In the genomic region with DNA sequence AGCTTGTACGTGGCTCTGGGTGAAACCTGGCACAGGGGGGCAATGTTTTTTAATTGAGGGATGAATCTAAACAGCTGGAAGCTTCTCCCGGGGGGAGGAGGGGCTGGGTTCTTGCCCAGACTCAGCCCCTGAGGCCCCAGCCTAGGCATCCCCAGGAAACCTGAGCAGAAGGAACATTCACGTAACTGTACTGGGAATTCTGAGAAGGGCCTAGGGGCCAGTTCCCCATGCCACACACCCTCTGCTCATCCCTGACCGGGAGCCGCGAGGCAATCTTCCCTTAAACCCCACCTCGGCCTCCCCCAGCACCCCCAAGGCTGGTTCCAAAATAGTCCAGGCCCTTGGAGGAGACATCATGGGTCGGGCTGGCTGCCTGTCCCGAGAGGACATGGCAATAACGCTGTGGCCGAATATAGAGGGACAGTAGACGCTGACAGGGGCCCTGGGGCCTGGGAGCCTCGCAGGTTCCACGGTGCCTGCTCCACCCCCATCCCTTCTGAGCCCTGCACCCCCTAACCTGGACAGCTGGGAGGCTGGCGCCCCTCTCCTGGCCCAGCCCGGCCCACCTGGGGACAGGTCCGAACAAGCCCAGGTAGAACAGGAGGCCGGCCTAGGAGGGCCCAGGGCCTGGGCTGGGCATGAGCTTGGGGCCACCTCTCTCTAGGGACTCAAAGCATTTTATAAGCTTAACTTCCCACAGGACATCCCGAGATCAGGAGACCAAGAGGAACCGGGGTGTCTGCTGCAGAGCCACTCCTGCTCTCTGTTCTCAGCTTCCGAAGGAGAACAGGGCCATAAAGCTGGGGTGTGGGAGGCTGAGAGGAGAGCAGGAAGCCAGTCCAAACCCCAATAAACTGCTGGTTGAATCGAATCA, we compare ENCODE assay signal across 8 cellular contexts.
DNase-seq lines count a peak whose midpoint lies in the region; ATAC-seq, FAIRE-seq and TF ChIP-seq lines count a peak whose summit lies in the region.

No MANE protein-coding gene starts in this region.

- FAIRE-seq in H1 (lab: Jason Lieb, UNC): no peak

- POLR2A ChIA-PET in H1 (lab: Charles Lee; ENCODE audit: partially characterized antibody): interaction anchor here (0.7 to 21.0 kb wide), 7 partner anchors 18 to 230 kb away, joined by 3 to 308 read pairs (median 4); a partner anchor contains a TSS
- POLR2A ChIA-PET in activated CD8-positive, alpha-beta T cell treated with anti-CD3 and anti-CD28 coated beads for 36 hours (lab: Charles Lee): interaction anchor here (1.0 to 10.4 kb wide), 4 partner anchors 83 to 98 kb away, joined by 3 to 100 read pairs (median 3); a partner anchor contains a TSS

- no peak for TF ChIP-seq POLR2A in H1 (IDR thresholded peaks at IDR 0.05; ENCODE audit: control extremely low read depth in 1 of 2, low read depth in 2 of 2, low read length in 2 of 2)

- no peak overlapping the region; the same call in 1 of the 2 replicates for H3K27ac ChIP-seq in H1 (ENCODE audit: low read depth, low read length)
- no peak overlapping the region for H3K27ac ChIP-seq in effector memory CD4-positive, alpha-beta T cell (ENCODE audit: insufficient read depth, low read length, poor library complexity, severe bottlenecking)

- H3K9ac ChIP-seq in H1 (replicated peaks in 1 of 4; ENCODE audit: extremely low read depth in 1 of 4, low read depth in 3 of 4, low read length in 3 of 4): no peak overlapping the region

- intact Hi-C loops in natural killer cell (cut with micrococcal nuclease): no loop called here
- intact Hi-C loops in activated CD8-positive, alpha-beta T cell treated with anti-CD3 and anti-CD28 coated beads for 36 hours (cut with micrococcal nuclease): loop anchor here (10.0 kb wide), 1 partner anchor 165 kb away; no protein-coding TSS in a partner anchor

- H4K8ac ChIP-seq in H1 (ENCODE audit: extremely low read depth, insufficient read depth, low read length): no peak overlapping the region; the same call in 1 of the 2 replicates

- peaks cover under 1% of the 10 kb centered on the region; the same call in 1 of the 2 replicates for H3K23me2 ChIP-seq in H1 (ENCODE audit: low read depth, low read length)

- no peak overlapping the region for H3K4me3 ChIP-seq in H1 (ENCODE audit: extremely low read depth in 1 of 4, insufficient read depth in 2 of 4, low read depth in 3 of 4, low read length in 4 of 4)
- no peak overlapping the region for H3K4me3 ChIP-seq in effector memory CD4-positive, alpha-beta T cell (ENCODE audit: insufficient read depth, low read depth, low read length, poor library complexity, severe bottlenecking)

- DNase-seq in natural killer cell (peak; percentile 11), H1 (ENCODE audit: low read depth in 1 of 2, low spot score in 2 of 2) (no peak), HK-2 (ENCODE audit: unreplicated experiment) (no peak), AG08396 (ENCODE audit: low spot score) (no peak)
- no peak for DNase-seq in natural killer cell treated with Interleukin-12 subunit alpha and Interleukin-12 subunit beta and Interleukin-15 and Interleukin-18, amount 100 ng/mL, for 72 hours (ENCODE audit: low spot score)
- no peak for DNase-seq in activated CD8-positive, alpha-beta T cell treated with anti-CD3 and anti-CD28 coated beads for 36 hours
- DNase-seq in effector memory CD4-positive, alpha-beta T cell: no peak

- H3K9me3 ChIP-seq in H1 (ENCODE audit: insufficient read depth in 2 of 2, low read depth in 1 of 2, low read length in 1 of 2): no peaks in the 10 kb centered on the region
- H3K9me3 ChIP-seq in effector memory CD4-positive, alpha-beta T cell (ENCODE audit: control insufficient read depth, low read length): no peaks in the 10 kb centered on the region

- CTCF ChIA-PET in H1 (lab: Charles Lee; ENCODE audit: partially characterized antibody): interaction anchor here (0.6 to 21.7 kb wide), 44 partner anchors 7 to 318 kb away, joined by 3 to 735 read pairs (median 4); a partner anchor contains a TSS
- CTCF ChIA-PET in activated CD8-positive, alpha-beta T cell treated with anti-CD3 and anti-CD28 coated beads for 36 hours (lab: Charles Lee): interaction anchor here (0.9 to 3.7 kb wide), 19 partner anchors 10 to 219 kb away, joined by 3 to 63 read pairs (median 5); a partner anchor contains a TSS

- H3K4me2 ChIP-seq in H1 (ENCODE audit: insufficient read depth in 1 of 2, low read depth in 2 of 2, low read length in 2 of 2): peak overlapping the region in 1 of 2 experiments; percentile 52; a peak in 1 of 4 replicates

- no peak for ATAC-seq in natural killer cell
- ATAC-seq in natural killer cell treated with Interleukin-12 subunit alpha and Interleukin-12 subunit beta and Interleukin-15 and Interleukin-18, amount 100 ng/mL, for 72 hours: no peak
- ATAC-seq in activated CD8-positive, alpha-beta T cell treated with anti-CD3 and anti-CD28 coated beads for 36 hours: no peak

- peaks cover 8 to 13% of the 10 kb centered on the region in 2 donors for H3K27me3 Mint-ChIP-seq in natural killer cell (ENCODE audit: low read depth in 2 of 2)
- peaks cover 0 to 8% of the 10 kb centered on the region in 2 donors for H3K27me3 Mint-ChIP-seq in natural killer cell treated with Interleukin-12 subunit alpha and Interleukin-12 subunit beta and Interleukin-15 and Interleukin-18, amount 100 ng/mL, for 72 hours
- H3K27me3 Mint-ChIP-seq in nephron (ENCODE audit: low read depth): peaks cover 6% of the 10 kb centered on the region
- H3K27me3 Mint-ChIP-seq in activated CD8-positive, alpha-beta T cell treated with anti-CD3 and anti-CD28 coated beads for 36 hours: no peaks in the 10 kb centered on the region

- WGBS in H1 (ENCODE audit: extremely low coverage in 1 of 2, insufficient coverage in 1 of 2, insufficient read length in 1 of 2, insufficient replicate concordance in 2 of 2, low coverage in 1 of 2, low lambda C conversion rate in 2 of 2, missing lambda C conversion rate in 1 of 2), 2 experiments: 77% methylated on average over 19 of the region's 22 CpGs; no CpG with 5 or more reads in 1 of the 2 experiments

- H4K5ac ChIP-seq in H1 (ENCODE audit: insufficient read length, low read depth, low read length): peak overlapping the region; percentile 48

- H2BK5ac ChIP-seq in H1 (ENCODE audit: low read depth, low read length): peak overlapping the region; percentile 92; the same call in 1 of the 2 replicates

- H3K27me3 ChIP-seq in H1 (replicated peaks in 1 of 4; ENCODE audit: control insufficient read depth in 3 of 4, extremely low read depth in 1 of 4, insufficient read depth in 3 of 4, low read length in 3 of 4): no peaks in the 10 kb centered on the region; a peak in 1 of 7 replicates
- H3K27me3 ChIP-seq in effector memory CD4-positive, alpha-beta T cell (replicated peaks; ENCODE audit: control insufficient read depth, insufficient read depth, low read length, poor library complexity, severe bottlenecking): no peaks in the 10 kb centered on the region

- H3K4me1 Mint-ChIP-seq in natural killer cell (peaks cover 7 to 19% of the 10 kb centered on the region in 2 donors), nephron (peaks cover 65% of the 10 kb centered on the region)
- H3K4me1 Mint-ChIP-seq in natural killer cell treated with Interleukin-12 subunit alpha and Interleukin-12 subunit beta and Interleukin-15 and Interleukin-18, amount 100 ng/mL, for 72 hours (ENCODE audit: low read depth in 2 of 2): peaks cover 13% of the 10 kb centered on the region in 2 donors
- H3K4me1 Mint-ChIP-seq in activated CD8-positive, alpha-beta T cell treated with anti-CD3 and anti-CD28 coated beads for 36 hours (ENCODE audit: low read depth): peaks cover 12% of the 10 kb centered on the region

- no peaks in the 10 kb centered on the region for H4K20me1 ChIP-seq in H1 (replicated peaks in 1 of 2; ENCODE audit: control insufficient read depth in 1 of 2, insufficient read depth in 2 of 2, low read length in 2 of 2)

- peak overlapping the region; percentile 93; the same call in 1 of the 2 replicates for H2BK20ac ChIP-seq in H1 (ENCODE audit: low read length)

- H3K23ac ChIP-seq in H1 (ENCODE audit: insufficient read length): no peak overlapping the region

- H3K4me1 ChIP-seq in H1 (replicated peaks in 1 of 4; ENCODE audit: control insufficient read depth in 3 of 4, insufficient read depth in 4 of 4, low read length in 3 of 4): peaks cover under 1 to 26% (median 21%) of the 10 kb centered on the region in 4 experiments
- peaks cover 7% of the 10 kb centered on the region for H3K4me1 ChIP-seq in effector memory CD4-positive, alpha-beta T cell (ENCODE audit: control insufficient read depth, insufficient read depth, low read length, poor library complexity, severe bottlenecking)

- TF ChIP-seq EP300 in H1 (IDR thresholded peaks at IDR 0.05; ENCODE audit: borderline replicate concordance in 1 of 2, low read depth in 2 of 2, low read length in 2 of 2): no peak

- peak overlapping the region; percentile 83 for H3K18ac ChIP-seq in H1 (ENCODE audit: extremely low read depth, low read length)

- no peak overlapping the region for H2AFZ ChIP-seq in H1 (ENCODE audit: low read length)

- no peaks in the 10 kb centered on the region for H3K79me2 ChIP-seq in H1 (ENCODE audit: control insufficient read depth in 1 of 2, insufficient read depth in 2 of 2, low read length in 2 of 2)

- H2AK5ac ChIP-seq in H1 (ENCODE audit: low read depth, low read length): no peak overlapping the region; the same call in 1 of the 2 replicates

- no peak overlapping the region; the same call in 1 of the 2 replicates for H2BK15ac ChIP-seq in H1 (ENCODE audit: low read length)

- TF ChIP-seq CTCF in natural killer cell (IDR thresholded peaks at IDR 0.05): no peak
- TF ChIP-seq CTCF in H1 (IDR thresholded peaks at IDR 0.05; ENCODE audit: control extremely low read depth in 1 of 3, insufficient read depth in 1 of 3, low read depth in 1 of 3, low read length in 3 of 3): no peak
- no peak for TF ChIP-seq CTCF in nephron (IDR thresholded peaks at IDR 0.05; ENCODE audit: unreplicated experiment in 3 of 3)
- TF ChIP-seq CTCF in activated CD8-positive, alpha-beta T cell treated with anti-CD3 and anti-CD28 coated beads for 36 hours (IDR thresholded peaks at IDR 0.05): no peak

- H3K14ac ChIP-seq in H1 (ENCODE audit: insufficient read length): no peak overlapping the region

- H3K27ac Mint-ChIP-seq in natural killer cell (no peak overlapping the region), nephron (peak overlapping the region in 2 of 3 experiments; percentile 63 to 78)
- H3K27ac Mint-ChIP-seq in natural killer cell treated with Interleukin-12 subunit alpha and Interleukin-12 subunit beta and Interleukin-15 and Interleukin-18, amount 100 ng/mL, for 72 hours: no peak overlapping the region
- H3K27ac Mint-ChIP-seq in activated CD8-positive, alpha-beta T cell treated with anti-CD3 and anti-CD28 coated beads for 36 hours: no peak overlapping the region

- H4K91ac ChIP-seq in H1 (replicated peaks; ENCODE audit: insufficient read length, low read length): peak overlapping the region; percentile 93

- no peaks in the 10 kb centered on the region for H3K9me3 Mint-ChIP-seq in natural killer cell
- no peaks in the 10 kb centered on the region for H3K9me3 Mint-ChIP-seq in natural killer cell treated with Interleukin-12 subunit alpha and Interleukin-12 subunit beta and Interleukin-15 and Interleukin-18, amount 100 ng/mL, for 72 hours
- H3K9me3 Mint-ChIP-seq in nephron: no peaks in the 10 kb centered on the region
- no peaks in the 10 kb centered on the region for H3K9me3 Mint-ChIP-seq in activated CD8-positive, alpha-beta T cell treated with anti-CD3 and anti-CD28 coated beads for 36 hours

- peak overlapping the region; percentile 50 for H2BK120ac ChIP-seq in H1 (replicated peaks; ENCODE audit: low read depth, low read length)

- H3K36me3 ChIP-seq in H1 (ENCODE audit: control insufficient read depth in 2 of 4, insufficient read depth in 4 of 4, low read length in 3 of 4): no peaks in the 10 kb centered on the region
- no peaks in the 10 kb centered on the region for H3K36me3 ChIP-seq in effector memory CD4-positive, alpha-beta T cell (ENCODE audit: control insufficient read depth, insufficient read depth, low read length)

- H3K36me3 Mint-ChIP-seq in natural killer cell (no peaks in the 10 kb centered on the region), nephron (ENCODE audit: low read depth) (no peaks in the 10 kb centered on the region)
- no peaks in the 10 kb centered on the region for H3K36me3 Mint-ChIP-seq in natural killer cell treated with Interleukin-12 subunit alpha and Interleukin-12 subunit beta and Interleukin-15 and Interleukin-18, amount 100 ng/mL, for 72 hours
- no peaks in the 10 kb centered on the region for H3K36me3 Mint-ChIP-seq in activated CD8-positive, alpha-beta T cell treated with anti-CD3 and anti-CD28 coated beads for 36 hours (ENCODE audit: low read depth)

- H3K56ac ChIP-seq in H1 (replicated peaks; ENCODE audit: insufficient read length, low read depth, low read length): peak overlapping the region; percentile 59

- peak overlapping the region; percentile 97; the same call in 1 of the 2 replicates for H2BK12ac ChIP-seq in H1 (ENCODE audit: low read depth, low read length)

- H3K79me1 ChIP-seq in H1 (ENCODE audit: low read depth, low read length): no peaks in the 10 kb centered on the region

- H3K4ac ChIP-seq in H1 (replicated peaks; ENCODE audit: insufficient read length, low read depth, low read length): peak overlapping the region; percentile 57

- TF ChIP-seq RAD21 in H1 (IDR thresholded peaks at IDR 0.05 in 1 of 2, conservative IDR thresholded peaks at IDR 0.05 in 1 of 2; ENCODE audit: low read depth in 2 of 2, low read length in 2 of 2): no peak

- H3K4me3 Mint-ChIP-seq in natural killer cell (no peak overlapping the region), nephron (no peak overlapping the region)
- no peak overlapping the region for H3K4me3 Mint-ChIP-seq in natural killer cell treated with Interleukin-12 subunit alpha and Interleukin-12 subunit beta and Interleukin-15 and Interleukin-18, amount 100 ng/mL, for 72 hours
- H3K4me3 Mint-ChIP-seq in activated CD8-positive, alpha-beta T cell treated with anti-CD3 and anti-CD28 coated beads for 36 hours: no peak overlapping the region

Comparison
In these comparisons a context has a peak if more than half of its experiments do, and no peak if none do; other contexts are left out.
1. H3K27ac Mint-ChIP-seq: peak in nephron (2 of 3); none in natural killer cell (0 of 2), natural killer cell treated with Interleukin-12 subunit alpha and Interleukin-12 subunit beta and Interleukin-15 and Interleukin-18, amount 100 ng/mL, for 72 hours (0 of 2) and activated CD8-positive, alpha-beta T cell treated with anti-CD3 and anti-CD28 coated beads for 36 hours (single experiment).